In genomic region chr6:49506569-49507111, GRCh38 we compare ENCODE assay signal across 1 cellular context.
TF ChIP-seq lines count a peak whose summit lies in the region.

No MANE protein-coding gene starts in this region.

TF ChIP-seq in HepG2, 621 proteins besides CTCF, POLR2A, EP300 and RAD21 (continued from another document and continues in another):
- TF ChIP-seq ELK4 (CRISPR knock-in tag; IDR thresholded peaks at IDR 0.05; ENCODE audit: borderline replicate concordance) (no peak), ZNF878 (CRISPR knock-in tag; IDR thresholded peaks at IDR 0.05) (0 out of 2 replicates have a peak, but pooled peaks have one; percentile 72), SRY (CRISPR knock-in tag; IDR thresholded peaks at IDR 0.05) (no peak), ZNF724P (CRISPR knock-in tag; IDR thresholded peaks at IDR 0.05; ENCODE audit: borderline replicate concordance) (no peak), ZNF737 (CRISPR knock-in tag; IDR thresholded peaks at IDR 0.05; ENCODE audit: borderline replicate concordance) (no peak), RBFOX2 (IDR thresholded peaks at IDR 0.05; ENCODE audit: low read depth, low read length) (no peak), KDM5A (IDR thresholded peaks at IDR 0.05; ENCODE audit: borderline replicate concordance, low read length) (no peak), ZNF432 (CRISPR knock-in tag; IDR thresholded peaks at IDR 0.05; ENCODE audit: borderline replicate concordance) (no peak), ZNF572 (CRISPR knock-in tag; IDR thresholded peaks at IDR 0.05) (no peak), DMTF1 (CRISPR knock-in tag; IDR thresholded peaks at IDR 0.05) (no peak), PTBP1 (IDR thresholded peaks at IDR 0.05; ENCODE audit: low read depth, low read length, poor library complexity, severe bottlenecking) (no peak), FOXC1 (CRISPR knock-in tag; IDR thresholded peaks at IDR 0.05; ENCODE audit: borderline replicate concordance) (0 out of 2 replicates have a peak, but pooled peaks have one; percentile 46), PLRG1 (conservative IDR thresholded peaks at IDR 0.05) (no peak), ZNF160 (CRISPR knock-in tag; IDR thresholded peaks at IDR 0.05) (no peak), SMYD3 (CRISPR knock-in tag; IDR thresholded peaks at IDR 0.05) (no peak), ZNF782 (CRISPR knock-in tag; IDR thresholded peaks at IDR 0.05; ENCODE audit: borderline replicate concordance) (no peak), MTA1 (CRISPR knock-in tag; IDR thresholded peaks at IDR 0.05; ENCODE audit: borderline replicate concordance) (no peak), REL (CRISPR knock-in tag; conservative IDR thresholded peaks at IDR 0.05) (no peak), KDM2A (CRISPR knock-in tag; IDR thresholded peaks at IDR 0.05; ENCODE audit: borderline replicate concordance, low read depth) (no peak), SP1 (IDR thresholded peaks at IDR 0.05) (no peak), SP1 (CRISPR knock-in tag; IDR thresholded peaks at IDR 0.05) (no peak), BHLHE40 (IDR thresholded peaks at IDR 0.05; ENCODE audit: low read length) (no peak), ZBTB7B (CRISPR knock-in tag; IDR thresholded peaks at IDR 0.05) (peak; percentile 46; the same call in 1 of the 2 replicates), ZNF609 (CRISPR knock-in tag; IDR thresholded peaks at IDR 0.05; ENCODE audit: borderline replicate concordance) (0 out of 2 replicates have a peak, but pooled peaks have one; percentile 14), FOXJ3 (CRISPR knock-in tag; IDR thresholded peaks at IDR 0.05; ENCODE audit: borderline replicate concordance) (peak; percentile 51; the same call in 1 of the 2 replicates), THAP8 (CRISPR knock-in tag; IDR thresholded peaks at IDR 0.05; ENCODE audit: borderline replicate concordance) (no peak), EHMT2 (IDR thresholded peaks at IDR 0.05; ENCODE audit: borderline replicate concordance, low read depth, low read length) (peak; percentile 49; the same call in 1 of the 2 replicates), ZNF367 (CRISPR knock-in tag; IDR thresholded peaks at IDR 0.05; ENCODE audit: borderline replicate concordance) (no peak), ZNF841 (CRISPR knock-in tag; IDR thresholded peaks at IDR 0.05; ENCODE audit: borderline replicate concordance) (no peak), ZNF143 (CRISPR knock-in tag; IDR thresholded peaks at IDR 0.05) (no peak), BRD4 (CRISPR knock-in tag; IDR thresholded peaks at IDR 0.05) (no peak), FUBP1 (CRISPR knock-in tag; IDR thresholded peaks at IDR 0.05; ENCODE audit: borderline replicate concordance) (peak; percentile 63; the same call in 1 of the 2 replicates), ATF5 (CRISPR knock-in tag; IDR thresholded peaks at IDR 0.05; ENCODE audit: low read depth) (no peak), SNRNP70 (IDR thresholded peaks at IDR 0.05; ENCODE audit: low read depth, low read length) (no peak), HNRNPLL (IDR thresholded peaks at IDR 0.05; ENCODE audit: low read depth, low read length, poor library complexity, severe bottlenecking) (no peak), ZBTB38 (CRISPR knock-in tag; IDR thresholded peaks at IDR 0.05) (no peak), PAWR (CRISPR knock-in tag; IDR thresholded peaks at IDR 0.05; ENCODE audit: borderline replicate concordance) (no peak), FOXA3 (CRISPR knock-in tag; IDR thresholded peaks at IDR 0.05) (peak; percentile 74), ZNF280D (CRISPR knock-in tag; IDR thresholded peaks at IDR 0.05) (no peak), GABPA (IDR thresholded peaks at IDR 0.05; ENCODE audit: low read depth, low read length) (no peak), GABPA (CRISPR knock-in tag; IDR thresholded peaks at IDR 0.05; ENCODE audit: low read depth) (peak; percentile 24; the same call in 1 of the 2 replicates), ZNF556 (CRISPR knock-in tag; IDR thresholded peaks at IDR 0.05; ENCODE audit: borderline replicate concordance) (no peak), SRSF1 (optimal IDR thresholded peaks at IDR 0.05; ENCODE audit: low read depth, low read length) (no peak), GPBP1L1 (CRISPR knock-in tag; IDR thresholded peaks at IDR 0.05) (no peak), HES4 (CRISPR knock-in tag; IDR thresholded peaks at IDR 0.05; ENCODE audit: borderline replicate concordance) (no peak), NFIC (IDR thresholded peaks at IDR 0.05; ENCODE audit: low read length) (peak; percentile 43; the same call in 1 of the 2 replicates), ZEB1 (IDR thresholded peaks at IDR 0.05; ENCODE audit: insufficient replicate concordance, low read depth) (peak; percentile 17), HDAC6 (IDR thresholded peaks at IDR 0.05; ENCODE audit: low read depth, low read length) (no peak), PLSCR1 (CRISPR knock-in tag; IDR thresholded peaks at IDR 0.05; ENCODE audit: borderline replicate concordance) (no peak)
